In genomic region chr10:73893386-73893785, GRCh38 we compare ENCODE assay signal across 14 cellular contexts. TPM values are rescaled to one million over a fixed set of nuclear protein-coding genes. Genes with fewer than 3 reads are reported as not detected.
"Had no signal": no experiment of that assay in that cellular context is flagged by ENCODE, and none has a peak within 500 bp of the region (broad histone marks: within the 10 kb centered on the region; RNA-seq: fewer than 3 reads in every experiment).

No MANE protein-coding gene starts in this region.

- H3K9me3 ChIP-seq: esophagus muscularis mucosa, heart left ventricle, upper lobe of left lung had no signal

- H3K9me3 Mint-ChIP-seq: activated naive CD4-positive, alpha-beta T cell treated with anti-CD3 and anti-CD28 coated beads, Interleukin-2, amount 50 U/mL, for 24 hours; activated T-helper 2 cell treated with anti-CD3 and anti-CD28 coated beads, Interferon-gamma antibody, Interleukin-2, Interleukin-4, amounts not matched to agents 10 μg/mL and 5 μg/mL and 100 μg/mL, durations not matched to agents 14 hours and 24 hours and 36 hours; endodermal cell; natural killer cell treated with Interleukin-12 subunit alpha and Interleukin-12 subunit beta and Interleukin-15 and Interleukin-18, amount 100 ng/mL, for 72 hours; T-helper 1 cell treated with Interleukin-12 subunit alpha and Interleukin-12 subunit beta and Interleukin-4 antibody, amounts not matched to agents 30 μg/mL and 1 μg/mL, for 36 hours had no signal

- H3K36me3 Mint-ChIP-seq: activated naive CD4-positive, alpha-beta T cell treated with anti-CD3 and anti-CD28 coated beads, Interleukin-2, amount 50 U/mL, for 24 hours; natural killer cell treated with Interleukin-12 subunit alpha and Interleukin-12 subunit beta and Interleukin-15 and Interleukin-18, amount 100 ng/mL, for 72 hours had no signal

- DNase-seq: activated CD4-positive, alpha-beta T cell treated with anti-CD3 and anti-CD28 coated beads, Interleukin-2, amount 50 U/mL, for 1 hour; activated CD4-positive, CD25-positive, alpha-beta regulatory T cell; cerebellar nuclear complex; endodermal cell; heart left ventricle; stimulated activated CD4-positive, alpha-beta T cell treated with anti-CD3 and anti-CD28 coated beads, Interleukin-12 subunit alpha, Interleukin-12 subunit beta, amount 100 ng/mL, for 4 hours; stimulated activated naive CD4-positive, alpha-beta T cell; upper lobe of left lung had no signal

- H3K27me3 Mint-ChIP-seq: activated naive CD4-positive, alpha-beta T cell treated with anti-CD3 and anti-CD28 coated beads, Interleukin-2, amount 50 U/mL, for 24 hours had no signal

- H3K27ac ChIP-seq: esophagus muscularis mucosa, heart left ventricle, upper lobe of left lung had no signal

- H3K27ac Mint-ChIP-seq: activated naive CD4-positive, alpha-beta T cell treated with anti-CD3 and anti-CD28 coated beads, Interleukin-2, amount 50 U/mL, for 24 hours; activated T-helper 2 cell treated with anti-CD3 and anti-CD28 coated beads, Interferon-gamma antibody, Interleukin-2, Interleukin-4, amounts not matched to agents 10 μg/mL and 5 μg/mL and 100 μg/mL, durations not matched to agents 14 hours and 24 hours and 36 hours; endodermal cell; T-helper 1 cell treated with Interleukin-12 subunit alpha and Interleukin-12 subunit beta and Interleukin-4 antibody, amounts not matched to agents 30 μg/mL and 1 μg/mL, for 36 hours had no signal

- H3K4me3 ChIP-seq: esophagus muscularis mucosa, heart left ventricle, upper lobe of left lung had no signal

- ATAC-seq: heart left ventricle; natural killer cell treated with Interleukin-12 subunit alpha and Interleukin-12 subunit beta and Interleukin-15 and Interleukin-18, amount 100 ng/mL, for 72 hours; sciatic nerve had no signal

- H3K4me1 Mint-ChIP-seq: endodermal cell had no signal

- H3K36me3 ChIP-seq: esophagus muscularis mucosa, heart left ventricle, upper lobe of left lung had no signal

- H3K4me3 Mint-ChIP-seq: activated naive CD4-positive, alpha-beta T cell treated with anti-CD3 and anti-CD28 coated beads, Interleukin-2, amount 50 U/mL, for 24 hours; endodermal cell; natural killer cell treated with Interleukin-12 subunit alpha and Interleukin-12 subunit beta and Interleukin-15 and Interleukin-18, amount 100 ng/mL, for 72 hours; T-helper 1 cell treated with Interleukin-12 subunit alpha and Interleukin-12 subunit beta and Interleukin-4 antibody, amounts not matched to agents 30 μg/mL and 1 μg/mL, for 36 hours had no signal

- H3K27me3 ChIP-seq: esophagus muscularis mucosa, heart left ventricle, upper lobe of left lung had no signal

RNA-seq across cellular contexts. Expression of gene PLAU, which starts 17.5 kb away (rescaled TPM):
- total RNA-seq: natural killer cell treated with Interleukin-12 subunit alpha and Interleukin-12 subunit beta and Interleukin-15 and Interleukin-18, amount 100 ng/mL, for 72 hours had no signal
